Comparison of ENCODE assay signal across 21 cellular contexts in genomic region chr1:4033129-4033676, GRCh38.
"Had no signal": no experiment of that assay in that cellular context is flagged by ENCODE, and none has a peak within 500 bp of the region (broad histone marks: within the 10 kb centered on the region; RNA-seq: fewer than 3 reads in every experiment).

No MANE protein-coding gene starts in this region.

- H3K4me3 Mint-ChIP-seq: activated CD8-positive, alpha-beta T cell treated with anti-CD3 and anti-CD28 coated beads for 36 hours; activated naive CD8-positive, alpha-beta T cell treated with anti-CD3 and anti-CD28 coated beads, Interleukin-2, amount 50 U/mL, for 24 hours; activated T-cell treated with anti-CD3 and anti-CD28 coated beads, Interleukin-2, amount 50 U/mL, for 72 hours; central memory CD8-positive, alpha-beta T cell; T-helper 1 cell treated with Interleukin-12 subunit alpha and Interleukin-12 subunit beta and Interleukin-4 antibody, amounts not matched to agents 30 μg/mL and 1 μg/mL, for 36 hours had no signal

- H3K36me3 Mint-ChIP-seq: brain had no signal

- DNase-seq: activated CD4-positive, alpha-beta T cell treated with anti-CD3 and anti-CD28 coated beads for 4 hours; activated CD8-positive, alpha-beta memory T cell treated with anti-CD3 and anti-CD28 coated beads, Interleukin-2, amount 50 U/mL, for 4 hours; activated CD8-positive, alpha-beta T cell treated with anti-CD3 and anti-CD28 coated beads for 36 hours; activated naive CD4-positive, alpha-beta T cell treated with Interleukin-2 at 50 U/mL for 16 hours; activated naive CD8-positive, alpha-beta T cell treated with anti-CD3 and anti-CD28 coated beads, Interleukin-2, amount 50 U/mL, for 24 hours; activated T-cell treated with anti-CD3 and anti-CD28 coated beads, Interleukin-2, amount 50 U/mL, for 72 hours; amniotic stem cell; Kasumi-1; KBM-7; NCI-H1048; NCI-H1694; NCI-H2029; NCI-H2107; NCI-H510A treated with DMSO at 0.1 percent for 48 hours; PC-3; SHP77 treated with DMSO at 0.1 percent for 48 hours had no signal

- H3K27ac Mint-ChIP-seq: activated CD8-positive, alpha-beta T cell treated with anti-CD3 and anti-CD28 coated beads for 36 hours; activated naive CD8-positive, alpha-beta T cell treated with anti-CD3 and anti-CD28 coated beads, Interleukin-2, amount 50 U/mL, for 24 hours; activated T-cell treated with anti-CD3 and anti-CD28 coated beads, Interleukin-2, amount 50 U/mL, for 72 hours; brain; T-helper 1 cell treated with Interleukin-12 subunit alpha and Interleukin-12 subunit beta and Interleukin-4 antibody, amounts not matched to agents 30 μg/mL and 1 μg/mL, for 36 hours had no signal

- ATAC-seq: activated CD4-positive, CD25-positive, alpha-beta regulatory T cell treated with anti-CD3 and anti-CD28 coated beads, Interleukin-2, amount 50 U/mL, for 24 hours; activated CD8-positive, alpha-beta T cell treated with anti-CD3 and anti-CD28 coated beads for 36 hours; activated naive CD4-positive, alpha-beta T cell treated with anti-CD3 and anti-CD28 coated beads, Interleukin-2, amount 50 U/mL, for 72 hours; activated naive CD8-positive, alpha-beta T cell treated with anti-CD3 and anti-CD28 coated beads, Interleukin-2, amount 50 U/mL, for 24 hours; activated T-cell treated with anti-CD3 and anti-CD28 coated beads, Interleukin-2, amount 50 U/mL, for 72 hours; PC-3 had no signal

- H3K9me3 Mint-ChIP-seq: central memory CD8-positive, alpha-beta T cell had no signal

- H3K4me1 Mint-ChIP-seq: activated naive CD8-positive, alpha-beta T cell treated with anti-CD3 and anti-CD28 coated beads, Interleukin-2, amount 50 U/mL, for 24 hours; central memory CD8-positive, alpha-beta T cell had no signal
